1 cellular context compared by ENCODE assay signal in the genomic region with DNA sequence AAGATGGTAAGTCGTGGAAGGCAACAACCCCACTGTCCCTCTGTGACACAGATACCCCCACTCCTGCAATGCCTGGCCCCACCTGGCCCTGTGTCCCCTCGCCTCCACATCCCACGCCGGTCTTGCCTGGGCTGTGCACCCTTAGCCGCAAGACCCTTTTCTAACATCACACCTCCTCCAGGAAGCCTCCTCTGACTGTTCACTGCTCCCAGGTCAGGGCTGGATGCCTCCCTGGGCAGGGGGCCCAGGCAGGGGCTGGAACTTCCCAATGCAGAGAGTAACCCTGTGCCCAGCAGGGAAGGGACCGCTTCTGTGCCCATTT.
TF ChIP-seq lines count a peak whose summit lies in the region.

No MANE protein-coding gene starts in this region.

TF ChIP-seq in H1, 55 proteins besides CTCF, POLR2A, EP300 and RAD21:
- no peak for TF ChIP-seq KDM5A (IDR thresholded peaks at IDR 0.05; ENCODE audit: low read length)
- no peak for TF ChIP-seq SUZ12 (IDR thresholded peaks at IDR 0.05; ENCODE audit: low read length)
- TF ChIP-seq SP2 (IDR thresholded peaks at IDR 0.05; ENCODE audit: low read length): no peak
- TF ChIP-seq SIN3A (conservative IDR thresholded peaks at IDR 0.05 in 1 of 2, IDR thresholded peaks at IDR 0.05 in 1 of 2; ENCODE audit: low read depth in 1 of 2, low read length in 2 of 2): no peak
- no peak for TF ChIP-seq CBX8 (IDR thresholded peaks at IDR 0.05; ENCODE audit: borderline replicate concordance, low read depth, low read length)
- TF ChIP-seq NANOG (IDR thresholded peaks at IDR 0.05; ENCODE audit: insufficient read depth, low read depth, low read length, poor library complexity, severe bottlenecking): no peak
- TF ChIP-seq SP4 (IDR thresholded peaks at IDR 0.05; ENCODE audit: low read length): no peak
